7 cellular contexts compared by ENCODE assay signal in the genomic region with DNA sequence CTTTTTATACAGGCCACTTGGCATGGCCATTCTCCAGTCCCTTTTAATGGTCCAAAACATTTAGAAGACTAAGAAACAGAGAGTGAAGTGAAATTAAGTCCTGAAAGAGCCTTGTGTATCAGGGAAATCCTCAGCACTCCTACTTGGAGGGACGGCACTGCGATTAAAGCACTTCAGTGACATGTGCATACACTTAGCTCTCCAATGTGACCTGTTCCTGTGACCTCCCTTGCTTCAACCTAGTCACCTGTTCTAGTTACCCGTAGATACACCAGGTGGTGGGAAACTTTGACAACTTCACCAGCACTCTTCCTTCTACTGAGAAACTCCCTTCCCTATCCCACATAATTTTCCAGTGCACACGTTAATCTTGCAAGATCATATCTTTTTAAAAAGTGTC. TPM values are rescaled to one million over a fixed set of nuclear protein-coding genes. Genes with fewer than 3 reads are reported as not detected.
DNase-seq lines count a peak whose midpoint lies in the region; ATAC-seq, FAIRE-seq and TF ChIP-seq lines count a peak whose summit lies in the region.
"Not testable (repeated sequence)": the region's sequence is repeated elsewhere in the genome, so short reads cannot be mapped to it uniquely, and the experiment has no call there.
"Had no signal": no experiment of that assay in that cellular context is flagged by ENCODE, and none has a peak within 500 bp of the region (broad histone marks: within the 10 kb centered on the region; RNA-seq: fewer than 3 reads in every experiment).

No MANE protein-coding gene starts in this region.

- H4K20me1 ChIP-seq in astrocyte (ENCODE audit: insufficient read depth, low read length); H1 (replicated peaks in 1 of 2; ENCODE audit: control insufficient read depth in 1 of 2, insufficient read depth in 2 of 2, low read length in 2 of 2): not testable (repeated sequence)

- peak; percentile 19 for ATAC-seq in left lobe of liver

- H2BK120ac ChIP-seq in H1 (replicated peaks; ENCODE audit: low read depth, low read length): not testable (repeated sequence)

- CTCF ChIA-PET in H1 (lab: Charles Lee; ENCODE audit: partially characterized antibody): not testable (repeated sequence)

- not testable (repeated sequence) for H3K9me3 Mint-ChIP-seq in astrocyte (ENCODE audit: unreplicated experiment); progenitor cell of endocrine pancreas (ENCODE audit: low read depth)

- not testable (repeated sequence) for H3K27me3 Mint-ChIP-seq in astrocyte (ENCODE audit: low read depth, unreplicated experiment); progenitor cell of endocrine pancreas

- H3K4me3 Mint-ChIP-seq in astrocyte (ENCODE audit: unreplicated experiment): not testable (repeated sequence)
- peak overlapping the region; percentile 1 for H3K4me3 Mint-ChIP-seq in progenitor cell of endocrine pancreas (ENCODE audit: low read depth)

- TF ChIP-seq CTCF in astrocyte (IDR thresholded peaks at IDR 0.05; ENCODE audit: insufficient read depth, low read depth, low read length); H1 (IDR thresholded peaks at IDR 0.05; ENCODE audit: control extremely low read depth in 1 of 3, insufficient read depth in 1 of 3, low read depth in 1 of 3, low read length in 3 of 3); progenitor cell of endocrine pancreas (IDR thresholded peaks at IDR 0.05; ENCODE audit: unreplicated experiment): not testable (repeated sequence)

- H3K56ac ChIP-seq in H1 (replicated peaks; ENCODE audit: insufficient read length, low read depth, low read length): not testable (repeated sequence)

- not testable (repeated sequence) for H2BK5ac ChIP-seq in H1 (ENCODE audit: low read depth, low read length)

- H2AK5ac ChIP-seq in H1 (ENCODE audit: low read depth, low read length): not testable (repeated sequence)

- FAIRE-seq in astrocyte (lab: Jason Lieb, UNC) (peak; percentile 39), H1 (lab: Jason Lieb, UNC) (peak; percentile 52)

- H4K8ac ChIP-seq in H1 (ENCODE audit: extremely low read depth, insufficient read depth, low read length): not testable (repeated sequence)

- TF ChIP-seq POLR2A in H1 (IDR thresholded peaks at IDR 0.05; ENCODE audit: control extremely low read depth in 1 of 2, low read depth in 2 of 2, low read length in 2 of 2): not testable (repeated sequence)

- not testable (repeated sequence) for H2BK20ac ChIP-seq in H1 (ENCODE audit: low read length)

- not testable (repeated sequence) for H2BK15ac ChIP-seq in H1 (ENCODE audit: low read length)

- H3K36me3 ChIP-seq in astrocyte (ENCODE audit: insufficient read depth, low read length); H1 (ENCODE audit: control insufficient read depth in 2 of 4, insufficient read depth in 4 of 4, low read length in 3 of 4): not testable (repeated sequence)

- H3K4me1 ChIP-seq in astrocyte (ENCODE audit: insufficient read depth, low read length); H1 (replicated peaks in 1 of 4; ENCODE audit: control insufficient read depth in 3 of 4, insufficient read depth in 4 of 4, low read length in 3 of 4): not testable (repeated sequence)

- not testable (repeated sequence) for H3K27ac Mint-ChIP-seq in astrocyte (ENCODE audit: unreplicated experiment); progenitor cell of endocrine pancreas

- not testable (repeated sequence) for H3K9me3 ChIP-seq in astrocyte (ENCODE audit: insufficient read depth, low read depth, low read length); H1 (ENCODE audit: insufficient read depth in 2 of 2, low read depth in 1 of 2, low read length in 1 of 2)

- H3K4me2 ChIP-seq in astrocyte (ENCODE audit: low read length); H1 (ENCODE audit: insufficient read depth in 1 of 2, low read depth in 2 of 2, low read length in 2 of 2): not testable (repeated sequence)

- H3K36me3 Mint-ChIP-seq in astrocyte (ENCODE audit: low read depth, unreplicated experiment); progenitor cell of endocrine pancreas (ENCODE audit: insufficient read depth): not testable (repeated sequence)

- H3K27me3 ChIP-seq in astrocyte (ENCODE audit: insufficient read depth, low read length); H1 (replicated peaks in 1 of 4; ENCODE audit: control insufficient read depth in 3 of 4, extremely low read depth in 1 of 4, insufficient read depth in 3 of 4, low read length in 3 of 4): not testable (repeated sequence)

- H3K18ac ChIP-seq in H1 (ENCODE audit: extremely low read depth, low read length): not testable (repeated sequence)

- DNase-seq in DMS53 (lab: John Stamatoyannopoulos, UW) (peak; percentile 13), NCI-H69 (lab: John Stamatoyannopoulos, UW) (peak; percentile 36)
- not testable (repeated sequence) for DNase-seq in astrocyte (ENCODE audit: low read depth); H1 (ENCODE audit: low read depth in 1 of 2, low spot score in 2 of 2); left lobe of liver (ENCODE audit: low spot score); progenitor cell of endocrine pancreas (ENCODE audit: low spot score, unreplicated experiment)

- H3K14ac ChIP-seq in H1 (ENCODE audit: insufficient read length): not testable (repeated sequence)

- not testable (repeated sequence) for H3K23me2 ChIP-seq in H1 (ENCODE audit: low read depth, low read length)

- not testable (repeated sequence) for H2AFZ ChIP-seq in astrocyte (ENCODE audit: low read depth, low read length); H1 (ENCODE audit: low read length)

- not testable (repeated sequence) for TF ChIP-seq RAD21 in H1 (IDR thresholded peaks at IDR 0.05 in 1 of 2, conservative IDR thresholded peaks at IDR 0.05 in 1 of 2; ENCODE audit: low read depth in 2 of 2, low read length in 2 of 2)

- not testable (repeated sequence) for H4K5ac ChIP-seq in H1 (ENCODE audit: insufficient read length, low read depth, low read length)

- not testable (repeated sequence) for H3K27ac ChIP-seq in astrocyte (ENCODE audit: low read depth, low read length); H1 (ENCODE audit: low read depth, low read length)

- not testable (repeated sequence) for H3K79me1 ChIP-seq in H1 (ENCODE audit: low read depth, low read length)

- 100% methylated on average over 3 of the region's 4 CpGs; no CpG with 5 or more reads in 1 of the 2 experiments for WGBS in H1 (ENCODE audit: extremely low coverage in 1 of 2, insufficient coverage in 1 of 2, insufficient read length in 1 of 2, insufficient replicate concordance in 2 of 2, low coverage in 1 of 2, low lambda C conversion rate in 2 of 2, missing lambda C conversion rate in 1 of 2), 2 experiments

- H3K4me3 ChIP-seq in astrocyte (ENCODE audit: insufficient read depth, low read depth, low read length); H1 (ENCODE audit: extremely low read depth in 1 of 4, insufficient read depth in 2 of 4, low read depth in 3 of 4, low read length in 4 of 4): not testable (repeated sequence)

- not testable (repeated sequence) for H2BK12ac ChIP-seq in H1 (ENCODE audit: low read depth, low read length)

- not testable (repeated sequence) for H4K91ac ChIP-seq in H1 (replicated peaks; ENCODE audit: insufficient read length, low read length)

- POLR2A ChIA-PET in H1 (lab: Charles Lee; ENCODE audit: partially characterized antibody): not testable (repeated sequence)

- not testable (repeated sequence) for H3K9ac ChIP-seq in astrocyte (ENCODE audit: low read length); H1 (replicated peaks in 1 of 4; ENCODE audit: extremely low read depth in 1 of 4, low read depth in 3 of 4, low read length in 3 of 4)

- not testable (repeated sequence) for H3K79me2 ChIP-seq in astrocyte (ENCODE audit: insufficient read depth, low read length); H1 (ENCODE audit: control insufficient read depth in 1 of 2, insufficient read depth in 2 of 2, low read length in 2 of 2)

- H3K4me1 Mint-ChIP-seq in astrocyte (ENCODE audit: low read depth, unreplicated experiment): not testable (repeated sequence)
- H3K4me1 Mint-ChIP-seq in progenitor cell of endocrine pancreas (ENCODE audit: low read depth): peaks cover 24% of the 10 kb centered on the region

- H3K4ac ChIP-seq in H1 (replicated peaks; ENCODE audit: insufficient read length, low read depth, low read length): not testable (repeated sequence)

- H3K23ac ChIP-seq in H1 (ENCODE audit: insufficient read length): not testable (repeated sequence)

- TF ChIP-seq EP300 in H1 (IDR thresholded peaks at IDR 0.05; ENCODE audit: borderline replicate concordance in 1 of 2, low read depth in 2 of 2, low read length in 2 of 2): not testable (repeated sequence)

RNA-seq across cellular contexts. Expression of a gene that starts 51.4 kb away (rescaled TPM):
- total RNA-seq in astrocyte: 10.1 and 11.7 TPM in 2 replicates
- 6.2 and 9.0 TPM in 2 replicates for total RNA-seq in H1 (2021; fragmentation: NEBNext Ultra II Directional; extraction: Animal tissue kit (Norgen Biotek cat#: 25700))
- 3.2 and 5.4 TPM in 2 replicates for polyA plus RNA-seq in H1 (2011; rRNA removed)
- 3.0 TPM for polyA plus RNA-seq in H1 (2011; cell fraction: cytosol; rRNA removed)
- 5.5 TPM for polyA plus RNA-seq in H1 (2011; cell fraction: nucleus; rRNA removed)
- 5.3 to 7.6 TPM (median 6.2 TPM) in 4 replicates for polyA plus RNA-seq in H1 (2012, experiment 1 of 2)
- 4.3 TPM for polyA plus RNA-seq in H1 (2012, experiment 2 of 2)
- polyA plus RNA-seq in H1 (2013, experiment 1 of 2): 4.4 TPM
- polyA plus RNA-seq in H1 (2013, experiment 2 of 2): 4.4 TPM
- polyA minus RNA-seq in H1 (2011; rRNA and poly(A)+ RNA removed): 3.2 and 5.5 TPM in 2 replicates
- polyA minus RNA-seq in H1 (2011; cell fraction: cytosol; rRNA and poly(A)+ RNA removed): 5.4 TPM
- polyA minus RNA-seq in H1 (2011; cell fraction: nucleus; rRNA and poly(A)+ RNA removed): 13.5 TPM
- total RNA-seq in left lobe of liver: 4.4 TPM
- total RNA-seq in progenitor cell of endocrine pancreas: 10.9 and 11.9 TPM in 2 replicates
- total RNA-seq: G401 had no signal
